1 cellular context compared by ENCODE assay signal in genomic region chr1:99764439-99764838, GRCh38.
TF ChIP-seq lines count a peak whose summit lies in the region.

No MANE protein-coding gene starts in this region.

TF ChIP-seq in liver, 16 proteins besides CTCF, POLR2A, EP300 and RAD21 (continued from another document):
- TF ChIP-seq, protein P1, sequence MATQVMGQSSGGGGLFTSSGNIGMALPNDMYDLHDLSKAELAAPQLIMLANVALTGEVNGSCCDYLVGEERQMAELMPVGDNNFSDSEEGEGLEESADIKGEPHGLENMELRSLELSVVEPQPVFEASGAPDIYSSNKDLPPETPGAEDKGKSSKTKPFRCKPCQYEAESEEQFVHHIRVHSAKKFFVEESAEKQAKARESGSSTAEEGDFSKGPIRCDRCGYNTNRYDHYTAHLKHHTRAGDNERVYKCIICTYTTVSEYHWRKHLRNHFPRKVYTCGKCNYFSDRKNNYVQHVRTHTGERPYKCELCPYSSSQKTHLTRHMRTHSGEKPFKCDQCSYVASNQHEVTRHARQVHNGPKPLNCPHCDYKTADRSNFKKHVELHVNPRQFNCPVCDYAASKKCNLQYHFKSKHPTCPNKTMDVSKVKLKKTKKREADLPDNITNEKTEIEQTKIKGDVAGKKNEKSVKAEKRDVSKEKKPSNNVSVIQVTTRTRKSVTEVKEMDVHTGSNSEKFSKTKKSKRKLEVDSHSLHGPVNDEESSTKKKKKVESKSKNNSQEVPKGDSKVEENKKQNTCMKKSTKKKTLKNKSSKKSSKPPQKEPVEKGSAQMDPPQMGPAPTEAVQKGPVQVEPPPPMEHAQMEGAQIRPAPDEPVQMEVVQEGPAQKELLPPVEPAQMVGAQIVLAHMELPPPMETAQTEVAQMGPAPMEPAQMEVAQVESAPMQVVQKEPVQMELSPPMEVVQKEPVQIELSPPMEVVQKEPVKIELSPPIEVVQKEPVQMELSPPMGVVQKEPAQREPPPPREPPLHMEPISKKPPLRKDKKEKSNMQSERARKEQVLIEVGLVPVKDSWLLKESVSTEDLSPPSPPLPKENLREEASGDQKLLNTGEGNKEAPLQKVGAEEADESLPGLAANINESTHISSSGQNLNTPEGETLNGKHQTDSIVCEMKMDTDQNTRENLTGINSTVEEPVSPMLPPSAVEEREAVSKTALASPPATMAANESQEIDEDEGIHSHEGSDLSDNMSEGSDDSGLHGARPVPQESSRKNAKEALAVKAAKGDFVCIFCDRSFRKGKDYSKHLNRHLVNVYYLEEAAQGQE (IDR thresholded peaks at IDR 0.05) = no peak
- no peak for TF ChIP-seq FOXA2 (IDR thresholded peaks at IDR 0.05)
- no peak for TF ChIP-seq GABPA (IDR thresholded peaks at IDR 0.05 in 1 of 2, conservative IDR thresholded peaks at IDR 0.05 in 1 of 2)
- no peak for TF ChIP-seq ATF3 (IDR thresholded peaks at IDR 0.05)
- TF ChIP-seq ZBTB33 (IDR thresholded peaks at IDR 0.05) = no peak
- TF ChIP-seq HNF4G (IDR thresholded peaks at IDR 0.05) = peak; percentile 30
- no peak for TF ChIP-seq TAF1 (conservative IDR thresholded peaks at IDR 0.05)
- TF ChIP-seq RXRA (IDR thresholded peaks at IDR 0.05) = no peak
- TF ChIP-seq NR2F2 (IDR thresholded peaks at IDR 0.05) = no peak
- TF ChIP-seq EGR1 (IDR thresholded peaks at IDR 0.05; ENCODE audit: low read depth in 2 of 2) = no peak
- TF ChIP-seq FOXA1 (IDR thresholded peaks at IDR 0.05) = no peak
